21 cellular contexts compared by ENCODE assay signal in genomic region chr2:86498468-86499260, GRCh38. TPM values are rescaled to one million over a fixed set of nuclear protein-coding genes. Genes with fewer than 3 reads are reported as not detected.
DNase-seq lines count a peak whose midpoint lies in the region; ATAC-seq, FAIRE-seq and TF ChIP-seq lines count a peak whose summit lies in the region.
"Had no signal": no experiment of that assay in that cellular context is flagged by ENCODE, and none has a peak within 500 bp of the region (broad histone marks: within the 10 kb centered on the region; RNA-seq: fewer than 3 reads in every experiment).

No MANE protein-coding gene starts in this region.

- 27% methylated on average over 3 of the region's 3 CpGs for WGBS in mammary epithelial cell (ENCODE audit: low coverage, missing lambda C conversion rate)
- WGBS in HepG2 (ENCODE audit: low lambda C conversion rate) = 96% methylated on average over 3 of the region's 3 CpGs

- H3K36me3 ChIP-seq in mammary epithelial cell (ENCODE audit: insufficient read depth, low read length) = no peaks in the 10 kb centered on the region
- H3K36me3 ChIP-seq in HepG2 (replicated peaks in 1 of 2; ENCODE audit: control insufficient read depth in 1 of 2, insufficient read depth in 2 of 2, low read length in 2 of 2) = peaks cover 10 to 57% of the 10 kb centered on the region in 2 experiments
- peaks cover 54 to 93% of the 10 kb centered on the region in 2 donors for H3K36me3 ChIP-seq in ascending aorta

- no TSS peak for BruUV-seq in mammary epithelial cell (replicated peaks; lab: Mats Ljungman, UMichigan)
- no TSS peak for BruUV-seq in HepG2 (replicated peaks; lab: Mats Ljungman, UMichigan)

- H3K4me2 ChIP-seq in mammary epithelial cell (ENCODE audit: insufficient read depth, low read depth, low read length) = no peak overlapping the region
- no peak overlapping the region for H3K4me2 ChIP-seq in HepG2 (ENCODE audit: low read depth, low read length)

- no peak for TF ChIP-seq RAD21 in HepG2 (CRISPR knock-in tag; IDR thresholded peaks at IDR 0.05)

- H2AFZ ChIP-seq in mammary epithelial cell (ENCODE audit: low read depth, low read length) (no peak overlapping the region), HepG2 (ENCODE audit: low read length) (no peak overlapping the region)

- peaks cover 3% of the 10 kb centered on the region for H3K79me2 ChIP-seq in mammary epithelial cell (ENCODE audit: insufficient read depth, low read length)
- H3K79me2 ChIP-seq in HepG2 (ENCODE audit: insufficient read depth, low read length) = no peaks in the 10 kb centered on the region

- no peak for TF ChIP-seq POLR2A in HepG2 (IDR thresholded peaks at IDR 0.05; ENCODE audit: insufficient read depth in 1 of 2, low read depth in 2 of 2, low read length in 2 of 2)

- TF ChIP-seq CTCF in mammary epithelial cell (conservative IDR thresholded peaks at IDR 0.05 in 1 of 2, IDR thresholded peaks at IDR 0.05 in 1 of 2; ENCODE audit: extremely low read depth in 1 of 2, insufficient read depth in 1 of 2, low read depth in 1 of 2, low read length in 2 of 2) (no peak), HepG2 (CRISPR knock-in tag; IDR thresholded peaks at IDR 0.05) (no peak), ascending aorta (IDR thresholded peaks at IDR 0.05) (no peak)

- H3K27ac ChIP-seq in mammary epithelial cell (ENCODE audit: insufficient read depth, low read depth, low read length) = no peak overlapping the region
- no peak overlapping the region for H3K27ac ChIP-seq in HepG2 (ENCODE audit: extremely low read length, insufficient read depth, low read length)
- no peak overlapping the region for H3K27ac ChIP-seq in ascending aorta

- TF ChIP-seq EP300 in HepG2 (IDR thresholded peaks at IDR 0.05; ENCODE audit: low read depth in 2 of 2, low read length in 2 of 2) = no peak
- no peak for TF ChIP-seq EP300 in HepG2 (CRISPR knock-in tag; IDR thresholded peaks at IDR 0.05; ENCODE audit: borderline replicate concordance)

- H3K4me3 ChIP-seq in mammary epithelial cell (replicated peaks in 1 of 3; ENCODE audit: insufficient read depth in 1 of 3, low read depth in 2 of 3, low read length in 3 of 3) = no peak overlapping the region
- no peak overlapping the region for H3K4me3 ChIP-seq in HepG2 (replicated peaks in 1 of 3; ENCODE audit: insufficient read depth in 1 of 3, low read depth in 2 of 3, low read length in 3 of 3)
- no peak overlapping the region for H3K4me3 ChIP-seq in ascending aorta

- POLR2A ChIA-PET in HepG2 (lab: Yijun Ruan, JAX) = no interaction called here

- H3K27me3 ChIP-seq in mammary epithelial cell (ENCODE audit: insufficient read depth, low read length) (no peaks in the 10 kb centered on the region), HepG2 (ENCODE audit: control insufficient read depth in 1 of 2, insufficient read depth in 2 of 2, low read length in 2 of 2) (no peaks in the 10 kb centered on the region), ascending aorta (no peaks in the 10 kb centered on the region)

- FAIRE-seq in HepG2 (lab: Jason Lieb, UNC) = no peak
- no peak for FAIRE-seq in urothelium cell line (lab: Jason Lieb, UNC)
- FAIRE-seq: GM12892, HTR-8/SVneo, TTC549 had no signal

- ATAC-seq in HepG2 = no peak
- ATAC-seq: activated naive CD4-positive, alpha-beta T cell treated with anti-CD3 and anti-CD28 coated beads, Interleukin-2, amount 50 U/mL, for 72 hours had no signal

- H3K9me3 ChIP-seq in mammary epithelial cell (replicated peaks; ENCODE audit: insufficient read depth, low read length) (peaks cover 9% of the 10 kb centered on the region), HepG2 (ENCODE audit: low read length) (peaks cover 23% of the 10 kb centered on the region), ascending aorta (peaks cover 0 to 12% of the 10 kb centered on the region in 2 donors)

- peaks cover 13% of the 10 kb centered on the region for H3K4me1 ChIP-seq in mammary epithelial cell (ENCODE audit: insufficient read depth, low read length)
- H3K4me1 ChIP-seq in HepG2 (ENCODE audit: insufficient read depth, low read length) = no peaks in the 10 kb centered on the region
- no peaks in the 10 kb centered on the region for H3K4me1 ChIP-seq in ascending aorta

- intact Hi-C loops in mammary epithelial cell (cut with micrococcal nuclease) (loop anchor here (5.0 kb wide), 1 partner anchor 124 kb away; the partner anchor contains the start of gene RNF103), HepG2 (cut with micrococcal nuclease; ENCODE audit: unreplicated experiment) (no loop called here), ascending aorta (cut with DNase I) (no loop called here)

- in situ Hi-C loops in Caki2 (cut with HindIII; ENCODE audit: low pct_unique_long_range_greater_than_20kb, low sequenced_read_pairs) = loop anchor here (10.0 kb wide), 1 partner anchor 116 kb away; no protein-coding TSS in a partner anchor
- in situ Hi-C loops in mammary epithelial cell (cut with MboI; ENCODE audit: low sequenced_read_pairs in 2 of 2) = loop anchor here in 1 of 2 donors (25.0 kb wide), 1 partner anchor 114 kb away; the partner anchor contains the start of gene RNF103
- in situ Hi-C loops in HepG2 (cut with HindIII; ENCODE audit: extremely low pct_ligation_motif_present, low pct_unique_long_range_greater_than_20kb) = no loop called here

- dilution Hi-C loops in mammary epithelial cell (cut with HindIII; ENCODE audit: low sequenced_read_pairs) = no loop called here

- H4K20me1 ChIP-seq in mammary epithelial cell (ENCODE audit: insufficient read depth, low read length) = no peaks in the 10 kb centered on the region
- H4K20me1 ChIP-seq in HepG2 (ENCODE audit: insufficient read depth, low read length) = no peaks in the 10 kb centered on the region

- DNase-seq in Caki2 (ENCODE audit: low read depth) (peak; percentile 12), HS-5 (ENCODE audit: low read depth) (peak; percentile 6), mammary epithelial cell (peak; percentile 89), HepG2 (ENCODE audit: low spot score) (no peak), ascending aorta (ENCODE audit: low spot score in 2 of 2) (no peak), urothelium cell line (ENCODE audit: low spot score) (no peak), T-helper 9 cell (no peak)
- DNase-seq: CD4-positive, alpha-beta memory T cell; DND-41; effector CD4-positive, alpha-beta T cell; HFFc6; left cardiac atrium; NCI-H1048; NCI-H187; NCI-H774; nephron progenitor cell; SHP77 treated with DMSO at 0.1 percent for 48 hours had no signal

- CTCF ChIA-PET in mammary epithelial cell (lab: Charles Lee; ENCODE audit: low non-redundant PET) (no interaction called here), HepG2 (lab: Yijun Ruan, JAX; ENCODE audit: low intra/inter-chr PET ratio, low total read pairs) (no interaction called here)

- H3K9ac ChIP-seq in mammary epithelial cell (ENCODE audit: insufficient read depth, low read length) (no peak overlapping the region), HepG2 (ENCODE audit: insufficient read depth, low read depth, low read length) (no peak overlapping the region)

TF ChIP-seq in HepG2, 621 proteins besides CTCF, POLR2A, EP300 and RAD21:
- peak; percentile 35 for TF ChIP-seq RBM22 (optimal IDR thresholded peaks at IDR 0.05; ENCODE audit: low read length)
- TF ChIP-seq AGO2 (optimal IDR thresholded peaks at IDR 0.05; ENCODE audit: low read depth, low read length) = no peak
TF ChIP-seq in HepG2: peak in this region for 1.

RNA-seq across cellular contexts. Expression of gene KDM3A, which starts 57.5 kb away (rescaled TPM):
- total RNA-seq in Caki2 (2014; rRNA removed; shearing (Covaris generic); ENCODE audit: low replicate concordance) = 28.3 and 37.4 TPM in 2 replicates
- total RNA-seq in mammary epithelial cell (10 to 100 TPM; 20.0 to 29.5 TPM), HepG2 (2016; rRNA removed; fragmentation: Illumina TruSeq; extraction: Trizol) (21.0 and 30.8 TPM in 2 replicates), ascending aorta (18.4 TPM)
- polyA plus RNA-seq in mammary epithelial cell (15.4 TPM), HepG2 (2011; rRNA removed) (53.9 and 70.2 TPM in 2 replicates)
- 22.5 TPM for polyA minus RNA-seq in mammary epithelial cell
- total RNA-seq in HepG2 (2016; cell fraction: cytosol; rRNA removed; fragmentation: Illumina TruSeq; extraction: Trizol; ENCODE audit: low read depth) = 3.8 and 4.0 TPM in 2 replicates
- total RNA-seq in HepG2 (2016; cell fraction: insoluble cytoplasmic fraction; rRNA removed; fragmentation: Illumina TruSeq; extraction: Trizol) = 20.2 and 32.7 TPM in 2 replicates
- total RNA-seq in HepG2 (2016; cell fraction: membrane; rRNA removed; fragmentation: Illumina TruSeq; extraction: Trizol) = 7.1 and 9.1 TPM in 2 replicates
- 52.1 and 52.6 TPM in 2 replicates for total RNA-seq in HepG2 (2016; cell fraction: nucleus; rRNA removed; fragmentation: Illumina TruSeq; extraction: Trizol)
- 29.9 and 38.1 TPM in 2 replicates for polyA plus RNA-seq in HepG2 (2011; cell fraction: cytosol; rRNA removed)
- polyA plus RNA-seq in HepG2 (2011; cell fraction: nucleus; rRNA removed) = 77.5 and 80.4 TPM in 2 replicates
- polyA plus RNA-seq in HepG2 (2012) = 46.4 and 59.6 TPM in 2 replicates
- polyA plus RNA-seq in HepG2 (2016; cell fraction: cytosol; fragmentation: Illumina TruSeq; extraction: Trizol; ENCODE audit: low read depth) = 1.5 and 3.7 TPM in 2 replicates
- polyA plus RNA-seq in HepG2 (2016; cell fraction: insoluble cytoplasmic fraction; fragmentation: Illumina TruSeq; extraction: Trizol; ENCODE audit: low read depth) = 24.8 and 27.7 TPM in 2 replicates
- polyA plus RNA-seq in HepG2 (2016; cell fraction: membrane; fragmentation: Illumina TruSeq; extraction: Trizol; ENCODE audit: low read depth) = 5.6 and 5.8 TPM in 2 replicates
- polyA plus RNA-seq in HepG2 (2016; cell fraction: nucleus; fragmentation: Illumina TruSeq; extraction: Trizol; ENCODE audit: insufficient read depth, low read depth) = 38.9 TPM in 2 replicates
- 42.3 and 101 TPM in 2 replicates for polyA minus RNA-seq in HepG2 (2011; rRNA and poly(A)+ RNA removed; ENCODE audit: low replicate concordance)
- polyA minus RNA-seq in HepG2 (2011; cell fraction: cytosol; rRNA and poly(A)+ RNA removed) = 82.1 and 91.9 TPM in 2 replicates
- polyA minus RNA-seq in HepG2 (2011; cell fraction: nucleus; rRNA and poly(A)+ RNA removed) = 257 and 304 TPM in 2 replicates

Comparison
In these comparisons a context has a peak if more than half of its experiments do, and no peak if none do; other contexts are left out.
1. DNase-seq: peak in Caki2 (single experiment), HS-5 (single experiment) and mammary epithelial cell (single experiment); none in HepG2 (single experiment), ascending aorta (0 of 2), urothelium cell line (single experiment) and T-helper 9 cell (single experiment).